Comparison of ENCODE assay signal across 8 cellular contexts in genomic region chr17:50128441-50129302, GRCh38. TPM values are rescaled to one million over a fixed set of nuclear protein-coding genes. Genes with fewer than 3 reads are reported as not detected.
DNase-seq lines count a peak whose midpoint lies in the region; FAIRE-seq and TF ChIP-seq lines count a peak whose summit lies in the region.

No MANE protein-coding gene starts in this region.

- peak overlapping the region; percentile 52 for H3K4me3 ChIP-seq in astrocyte of the spinal cord (ENCODE audit: low read depth, low read length)
- peak overlapping the region in 2 of 3 donors; percentile 21 to 52 for H3K4me3 ChIP-seq in liver (ENCODE audit: low read depth in 1 of 3, low read length in 3 of 3)
- peak overlapping the region; percentile 46 for H3K4me3 ChIP-seq in thymus (ENCODE audit: low read length)

- H3K9ac ChIP-seq in liver (ENCODE audit: low read depth in 1 of 2, low read length in 2 of 2): no peak overlapping the region

- TF ChIP-seq CTCF in astrocyte of the spinal cord (IDR thresholded peaks at IDR 0.05; ENCODE audit: low read depth, low read length): no peak
- TF ChIP-seq CTCF in liver (IDR thresholded peaks at IDR 0.05; ENCODE audit: low read depth, low read length, missing input control): no peak

- no peaks in the 10 kb centered on the region for H3K9me3 Mint-ChIP-seq in activated CD4-positive, alpha-beta T cell treated with anti-CD3 and anti-CD28 coated beads, Interleukin-2, amount 10 ng/mL, durations not matched to agents 24 days and 14 days

- peak overlapping the region; percentile 58 for H3K4me3 Mint-ChIP-seq in activated CD4-positive, alpha-beta T cell treated with anti-CD3 and anti-CD28 coated beads, Interleukin-2, amount 10 ng/mL, durations not matched to agents 24 days and 14 days

- H3K27me3 Mint-ChIP-seq in activated CD4-positive, alpha-beta T cell treated with anti-CD3 and anti-CD28 coated beads, Interleukin-2, amount 10 ng/mL, durations not matched to agents 24 days and 14 days: peaks cover 31% of the 10 kb centered on the region

- in situ Hi-C loops in astrocyte of the spinal cord (cut with HindIII; ENCODE audit: low sequenced_read_pairs): no loop called here

- no peak overlapping the region for H3K27ac Mint-ChIP-seq in activated CD4-positive, alpha-beta T cell treated with anti-CD3 and anti-CD28 coated beads, Interleukin-2, amount 10 ng/mL, durations not matched to agents 24 days and 14 days

- peaks cover 0 to 6% (median 0%) of the 10 kb centered on the region in 4 donors for H3K27me3 ChIP-seq in liver (ENCODE audit: control insufficient read depth in 4 of 4, insufficient read depth in 4 of 4, low read length in 3 of 4)
- peaks cover 38% of the 10 kb centered on the region for H3K27me3 ChIP-seq in thymus (ENCODE audit: control insufficient read depth, insufficient read depth)

- H3K4me1 Mint-ChIP-seq in activated CD4-positive, alpha-beta T cell treated with anti-CD3 and anti-CD28 coated beads, Interleukin-2, amount 10 ng/mL, durations not matched to agents 24 days and 14 days: peaks cover 28% of the 10 kb centered on the region

- DNase-seq in activated CD4-positive, alpha-beta T cell treated with anti-CD3 and anti-CD28 coated beads, Interleukin-2, amount 10 ng/mL, durations not matched to agents 24 days and 14 days: no peak
- no peak for DNase-seq in activated CD4-positive, alpha-beta T cell treated with anti-CD3 and anti-CD28 coated beads for 4 hours
- DNase-seq in astrocyte of the spinal cord (ENCODE audit: low read depth, low spot score) (peak; percentile 19), HTR-8/SVneo (ENCODE audit: insufficient read length, low spot score) (no peak), SIG-M5 (lab: John Stamatoyannopoulos, UW) (no peak)
- no peak for DNase-seq in stimulated activated CD4-positive, alpha-beta T cell treated with anti-CD3 and anti-CD28 coated beads, Interleukin-2, amount 100 ng/mL, for 24 hours

- no peak overlapping the region for H3K27ac ChIP-seq in liver (ENCODE audit: low read depth in 1 of 2, low read length in 2 of 2)
- H3K27ac ChIP-seq in thymus (ENCODE audit: low read depth): no peak overlapping the region

- no peak for TF ChIP-seq RAD21 in liver (IDR thresholded peaks at IDR 0.05)

- intact Hi-C loops in activated CD4-positive, alpha-beta T cell treated with anti-CD3 and anti-CD28 coated beads, Interleukin-2, amount 10 ng/mL, durations not matched to agents 24 days and 14 days (cut with micrococcal nuclease): no loop called here

- H3K4me1 ChIP-seq in liver (ENCODE audit: control insufficient read depth in 4 of 4, insufficient read depth in 4 of 4, low read length in 3 of 4): peaks cover 0 to 5% (median 3%) of the 10 kb centered on the region in 4 donors
- no peaks in the 10 kb centered on the region for H3K4me1 ChIP-seq in thymus (ENCODE audit: control insufficient read depth, insufficient read depth, low read length)

- no peak for FAIRE-seq in HTR-8/SVneo (lab: Jason Lieb, UNC)

- peaks cover 26% of the 10 kb centered on the region for H3K36me3 Mint-ChIP-seq in activated CD4-positive, alpha-beta T cell treated with anti-CD3 and anti-CD28 coated beads, Interleukin-2, amount 10 ng/mL, durations not matched to agents 24 days and 14 days (ENCODE audit: low read depth)

- WGBS in liver: 17% methylated on average over 28 of the region's 28 CpGs
- 10% methylated on average over 28 of the region's 28 CpGs for WGBS in thymus

- no peaks in the 10 kb centered on the region for H3K9me3 ChIP-seq in liver (ENCODE audit: control insufficient read depth in 4 of 4, low read length in 3 of 4)
- no peaks in the 10 kb centered on the region for H3K9me3 ChIP-seq in thymus (ENCODE audit: control insufficient read depth)

- H3K36me3 ChIP-seq in liver (ENCODE audit: control insufficient read depth in 4 of 4, insufficient read depth in 3 of 4, low read depth in 1 of 4, low read length in 3 of 4) (no peaks in the 10 kb centered on the region), thymus (ENCODE audit: control insufficient read depth, insufficient read depth) (no peaks in the 10 kb centered on the region)

TF ChIP-seq in liver, 16 proteins besides CTCF, POLR2A, EP300 and RAD21:
- TF ChIP-seq HNF4A (conservative IDR thresholded peaks at IDR 0.05): no peak
- no peak for TF ChIP-seq YY1 (IDR thresholded peaks at IDR 0.05)
- TF ChIP-seq TAF1 (conservative IDR thresholded peaks at IDR 0.05): no peak
- TF ChIP-seq SP1 (IDR thresholded peaks at IDR 0.05): no peak
- TF ChIP-seq EGR1 (IDR thresholded peaks at IDR 0.05; ENCODE audit: low read depth in 2 of 2): no peak
- TF ChIP-seq GABPA (IDR thresholded peaks at IDR 0.05 in 1 of 2, conservative IDR thresholded peaks at IDR 0.05 in 1 of 2): peak in 1 of 2 donors; percentile 68
- TF ChIP-seq MAX (IDR thresholded peaks at IDR 0.05): no peak
- TF ChIP-seq NR2F2 (IDR thresholded peaks at IDR 0.05): peak; percentile 59
TF ChIP-seq in liver: peak in this region for 2.

RNA-seq across cellular contexts. Expression of gene SAMD14, which starts 1.3 kb away (rescaled TPM):
- 1.0 and 1.2 TPM in 2 replicates for total RNA-seq in activated CD4-positive, alpha-beta T cell treated with anti-CD3 and anti-CD28 coated beads, Interleukin-2, amount 10 ng/mL, durations not matched to agents 24 days and 14 days
- total RNA-seq in liver: under 1 TPM; 0.50 to 0.84 TPM
- polyA plus RNA-seq in liver: under 1 TPM in 1 of 2 donors, not detected in 1; 0.67 TPM
- polyA plus RNA-seq in thymus: 0.62 TPM

RNA-seq across cellular contexts. Expression of gene PPP1R9B, which starts 21.8 kb away (rescaled TPM):
- total RNA-seq in activated CD4-positive, alpha-beta T cell treated with anti-CD3 and anti-CD28 coated beads, Interleukin-2, amount 10 ng/mL, durations not matched to agents 24 days and 14 days: 90.1 and 91.3 TPM in 2 replicates
- total RNA-seq in liver: 10 to 100 TPM in 1 of 2 donors, 1 to 10 TPM in 1; 7.4 to 26.1 TPM
- 1 to 10 TPM in 1 of 2 donors, under 1 TPM in 1; 0.90 to 6.7 TPM for polyA plus RNA-seq in liver
- 47.9 TPM for polyA plus RNA-seq in thymus

RNA-seq across cellular contexts. Expression of gene PDK2, which starts 33.5 kb away (rescaled TPM):
- total RNA-seq in activated CD4-positive, alpha-beta T cell treated with anti-CD3 and anti-CD28 coated beads, Interleukin-2, amount 10 ng/mL, durations not matched to agents 24 days and 14 days: 10.9 and 11.8 TPM in 2 replicates
- 10 to 100 TPM in 1 of 2 donors, 1 to 10 TPM in 1; 8.6 to 24.5 TPM for total RNA-seq in liver
- polyA plus RNA-seq in liver (10 to 100 TPM; 32.4 to 36.6 TPM), thymus (14.5 TPM)

RNA-seq across cellular contexts. Expression of gene SGCA, which starts 37.1 kb away (rescaled TPM):
- 0.30 TPM in 1 of 2 replicates, not detected in the other for total RNA-seq in activated CD4-positive, alpha-beta T cell treated with anti-CD3 and anti-CD28 coated beads, Interleukin-2, amount 10 ng/mL, durations not matched to agents 24 days and 14 days
- total RNA-seq in liver: 1 to 10 TPM in 1 of 2 donors, not detected in 1; 1.3 TPM
- polyA plus RNA-seq in liver (1 to 10 TPM in 1 of 2 donors, under 1 TPM in 1; 0.31 to 1.2 TPM), thymus (5.4 TPM)
